Comparison of ENCODE assay signal across 1 cellular context in genomic region chr19:3762501-3763459, GRCh38.
A peak's percentile ranks its signal among the peaks of the same experiment; 100 is the strongest.
TF ChIP-seq lines count a peak whose summit lies in the region.

TSS of gene MRPL54 (plus strand) at chr19:3762682. CDS start at chr19:3762701, 19 bp downstream.

TF ChIP-seq in H1, 55 proteins besides CTCF, POLR2A, EP300 and RAD21 (continued from another document):
- TF ChIP-seq POU5F1 (IDR thresholded peaks at IDR 0.05; ENCODE audit: low read depth, low read length) (no peak), CHD7 (IDR thresholded peaks at IDR 0.05; ENCODE audit: insufficient replicate concordance, low read length) (no peak), RFX5 (IDR thresholded peaks at IDR 0.05; ENCODE audit: borderline replicate concordance, low read depth, low read length) (no peak), MAFK (IDR thresholded peaks at IDR 0.05; ENCODE audit: low read depth, low read length) (no peak), CHD2 (IDR thresholded peaks at IDR 0.05; ENCODE audit: low read length) (no peak), FOSL1 (IDR thresholded peaks at IDR 0.05; ENCODE audit: insufficient read depth, low read depth, low read length) (no peak), ASH2L (IDR thresholded peaks at IDR 0.05; ENCODE audit: low read length) (peak; percentile 62), BCL11A (IDR thresholded peaks at IDR 0.05; ENCODE audit: low read depth in 2 of 2, low read length in 2 of 2) (no peak), BRCA1 (IDR thresholded peaks at IDR 0.05; ENCODE audit: low read depth, low read length) (no peak), SUZ12 (IDR thresholded peaks at IDR 0.05; ENCODE audit: low read length) (no peak), JUND (IDR thresholded peaks at IDR 0.05; ENCODE audit: low read length) (0 out of 2 replicates have a peak, but pooled peaks have one; percentile 15), GTF2F1 (IDR thresholded peaks at IDR 0.05; ENCODE audit: borderline replicate concordance, low read depth, low read length) (no peak), TAF7 (optimal IDR thresholded peaks at IDR 0.05; ENCODE audit: borderline replicate concordance, low read depth, low read length) (peak; percentile 72), KDM5A (IDR thresholded peaks at IDR 0.05; ENCODE audit: low read length) (0 out of 2 replicates have a peak, but pooled peaks have one; percentile 45), NRF1 (IDR thresholded peaks at IDR 0.05; ENCODE audit: low read depth, low read length) (peak; percentile 99), CBX5 (IDR thresholded peaks at IDR 0.05; ENCODE audit: low read depth, low read length) (no peak), YY1 (IDR thresholded peaks at IDR 0.05; ENCODE audit: low read depth, low read length) (peak; percentile 89), SP2 (IDR thresholded peaks at IDR 0.05; ENCODE audit: low read length) (no peak), GABPA (IDR thresholded peaks at IDR 0.05; ENCODE audit: borderline replicate concordance, insufficient read depth, low read length) (peak; percentile 64; the same call in 1 of the 2 replicates), POLR2AphosphoS5 (IDR thresholded peaks at IDR 0.05; ENCODE audit: low read depth, low read length) (peak; percentile 82), E2F6 (IDR thresholded peaks at IDR 0.05) (no peak), TAF1 (IDR thresholded peaks at IDR 0.05; ENCODE audit: low read depth, low read length) (peak; percentile 89), SP1 (IDR thresholded peaks at IDR 0.05; ENCODE audit: low read depth, low read length) (no peak), PHF8 (conservative IDR thresholded peaks at IDR 0.05; ENCODE audit: low read depth, low read length) (peak; percentile 100), EZH2 (IDR thresholded peaks at IDR 0.05; ENCODE audit: low read depth, low read length, severe bottlenecking) (no peak), HDAC2 (IDR thresholded peaks at IDR 0.05; ENCODE audit: borderline replicate concordance in 1 of 2, low read depth in 2 of 2, low read length in 2 of 2) (peak; percentile 47 to 67; a peak in 1 of 4 replicates), SIN3A (conservative IDR thresholded peaks at IDR 0.05 in 1 of 2, IDR thresholded peaks at IDR 0.05 in 1 of 2; ENCODE audit: low read depth in 1 of 2, low read length in 2 of 2) (peak; percentile 67 to 95; a peak in 2 of 4 replicates), CEBPB (IDR thresholded peaks at IDR 0.05; ENCODE audit: low read depth, low read length) (no peak), KDM4A (IDR thresholded peaks at IDR 0.05; ENCODE audit: low read depth, low read length, severe bottlenecking) (no peak), CHD1 (IDR thresholded peaks at IDR 0.05; ENCODE audit: low read depth, low read length) (no peak), CBX8 (IDR thresholded peaks at IDR 0.05; ENCODE audit: borderline replicate concordance, low read depth, low read length) (no peak), ZNF274 (IDR thresholded peaks at IDR 0.05; ENCODE audit: borderline replicate concordance, extremely low read depth, low read length) (no peak), RNF2 (IDR thresholded peaks at IDR 0.05; ENCODE audit: borderline replicate concordance, low read depth, low read length, missing control alignments, poor library complexity, severe bottlenecking) (no peak), SP4 (IDR thresholded peaks at IDR 0.05; ENCODE audit: low read length) (peak; percentile 86; the same call in 1 of the 2 replicates), RXRA (IDR thresholded peaks at IDR 0.05; ENCODE audit: insufficient read depth, low read depth, low read length) (0 out of 2 replicates have a peak, but pooled peaks have one; percentile 42), SRF (IDR thresholded peaks at IDR 0.05; ENCODE audit: low read depth, low read length) (no peak), JUN (IDR thresholded peaks at IDR 0.05; ENCODE audit: low read depth, low read length) (no peak), CREB1 (IDR thresholded peaks at IDR 0.05) (peak; percentile 90), SIRT6 (IDR thresholded peaks at IDR 0.05; ENCODE audit: low read length) (no peak), RBBP5 (IDR thresholded peaks at IDR 0.05; ENCODE audit: borderline replicate concordance, low read depth, low read length) (no peak), SAP30 (IDR thresholded peaks at IDR 0.05; ENCODE audit: insufficient read depth, insufficient replicate concordance, low read length) (peak; percentile 91), EGR1 (IDR thresholded peaks at IDR 0.05; ENCODE audit: borderline replicate concordance, low read depth, low read length) (no peak), USF2 (IDR thresholded peaks at IDR 0.05; ENCODE audit: low read length) (no peak), TEAD4 (IDR thresholded peaks at IDR 0.05; ENCODE audit: low read depth, low read length) (no peak), CTBP2 (IDR thresholded peaks at IDR 0.05; ENCODE audit: borderline replicate concordance, insufficient read depth, insufficient read length, low read length) (no peak), TBP (IDR thresholded peaks at IDR 0.05; ENCODE audit: low read depth, low read length) (peak; percentile 79), ATF2 (IDR thresholded peaks at IDR 0.05; ENCODE audit: low read length) (peak; percentile 86)
- TF ChIP-seq, protein P1, sequence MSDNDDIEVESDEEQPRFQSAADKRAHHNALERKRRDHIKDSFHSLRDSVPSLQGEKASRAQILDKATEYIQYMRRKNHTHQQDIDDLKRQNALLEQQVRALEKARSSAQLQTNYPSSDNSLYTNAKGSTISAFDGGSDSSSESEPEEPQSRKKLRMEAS (IDR thresholded peaks at IDR 0.05): peak; percentile 72
- TF ChIP-seq, protein P2, sequence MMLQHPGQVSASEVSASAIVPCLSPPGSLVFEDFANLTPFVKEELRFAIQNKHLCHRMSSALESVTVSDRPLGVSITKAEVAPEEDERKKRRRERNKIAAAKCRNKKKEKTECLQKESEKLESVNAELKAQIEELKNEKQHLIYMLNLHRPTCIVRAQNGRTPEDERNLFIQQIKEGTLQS (IDR thresholded peaks at IDR 0.05; ENCODE audit: insufficient read depth, low read depth, low read length): no peak
